13 cellular contexts compared by ENCODE assay signal in genomic region chr13:95185311-95185710, GRCh38.
DNase-seq lines count a peak whose midpoint lies in the region; ATAC-seq lines count a peak whose summit lies in the region.
"Had no signal": no experiment of that assay in that cellular context is flagged by ENCODE, and none has a peak within 500 bp of the region (broad histone marks: within the 10 kb centered on the region; RNA-seq: fewer than 3 reads in every experiment).

No MANE protein-coding gene starts in this region.

- no peaks in the 10 kb centered on the region for H3K36me3 ChIP-seq in CD4-positive, CD25-positive, alpha-beta regulatory T cell (ENCODE audit: control insufficient read depth, insufficient read depth, low read length)
- H3K36me3 ChIP-seq: neural progenitor cell had no signal

- peak overlapping the region; percentile 48 to 96 (median 82) for H3K4me3 Mint-ChIP-seq in CD4-positive, CD25-positive, alpha-beta regulatory T cell
- peak overlapping the region; percentile 41 to 69 (median 65) for H3K4me3 Mint-ChIP-seq in T-cell
- H3K4me3 Mint-ChIP-seq in effector memory CD8-positive, alpha-beta T cell, result peak overlapping the region; percentile 77 to 78
- H3K4me3 Mint-ChIP-seq: neural progenitor cell had no signal

- H3K27me3 ChIP-seq in CD4-positive, CD25-positive, alpha-beta regulatory T cell (ENCODE audit: control insufficient read depth, insufficient read depth, low read length), result no peaks in the 10 kb centered on the region
- H3K27me3 ChIP-seq: neural progenitor cell had no signal

- no peak for DNase-seq in CD4-positive, CD25-positive, alpha-beta regulatory T cell
- DNase-seq in DMS153 (lab: John Stamatoyannopoulos, UW), result peak; percentile 50
- no peak for DNase-seq in T-cell
- DNase-seq in effector memory CD8-positive, alpha-beta T cell, result no peak
- no peak for DNase-seq in islet precursor cell
- DNase-seq: DMS79 treated with DMSO at 0.1 percent for 48 hours, NCI-H1694, NCI-H524 had no signal

- peak overlapping the region; percentile 75 for H3K4me3 ChIP-seq in CD4-positive, CD25-positive, alpha-beta regulatory T cell (ENCODE audit: low read depth, low read length)
- H3K4me3 ChIP-seq: K562, neural progenitor cell had no signal

- POLR2A ChIA-PET in T-cell (lab: Charles Lee), result interaction anchor here in 1 of 2 donors (0.6 kb wide), 1 partner anchor 59 kb away, joined by 3 read pairs; no protein-coding TSS in a partner anchor

- peak overlapping the region; percentile 83 for H3K27ac ChIP-seq in CD4-positive, CD25-positive, alpha-beta regulatory T cell (ENCODE audit: insufficient read depth, low read length, poor library complexity, severe bottlenecking)
- H3K27ac ChIP-seq: neural progenitor cell had no signal

- H3K27ac Mint-ChIP-seq in CD4-positive, CD25-positive, alpha-beta regulatory T cell, result peak overlapping the region; percentile 87 to 95 (median 88)
- peak overlapping the region; percentile 92 to 96 for H3K27ac Mint-ChIP-seq in T-cell
- H3K27ac Mint-ChIP-seq in effector memory CD8-positive, alpha-beta T cell, result peak overlapping the region; percentile 90
- H3K27ac Mint-ChIP-seq: neural progenitor cell had no signal

- H3K9me3 Mint-ChIP-seq in CD4-positive, CD25-positive, alpha-beta regulatory T cell, result peaks cover 0 to 9% (median 2%) of the 10 kb centered on the region in 7 donors
- peaks cover 0 to 3% (median 0%) of the 10 kb centered on the region in 3 donors for H3K9me3 Mint-ChIP-seq in T-cell
- H3K9me3 Mint-ChIP-seq in effector memory CD8-positive, alpha-beta T cell, result no peaks in the 10 kb centered on the region
- H3K9me3 Mint-ChIP-seq: neural progenitor cell had no signal

- H3K4me1 Mint-ChIP-seq in CD4-positive, CD25-positive, alpha-beta regulatory T cell, result peaks cover 37 to 84% (median 63%) of the 10 kb centered on the region in 4 donors
- H3K4me1 Mint-ChIP-seq in T-cell, result peaks cover 56 to 67% (median 63%) of the 10 kb centered on the region in 3 donors
- H3K4me1 Mint-ChIP-seq in effector memory CD8-positive, alpha-beta T cell (ENCODE audit: low read depth in 2 of 2), result peaks cover 10 to 24% of the 10 kb centered on the region in 2 donors

- ATAC-seq in CD4-positive, CD25-positive, alpha-beta regulatory T cell (ENCODE audit: low read depth in 2 of 2), result no peak
- peak; percentile 4 to 28 (median 9) for ATAC-seq in T-cell (replicated peaks in 1 of 4)
- ATAC-seq in effector memory CD8-positive, alpha-beta T cell (replicated peaks), result no peak
- no peak for ATAC-seq in HG02571 (IDR thresholded peaks at IDR 0.05; ENCODE audit: unreplicated experiment)
- no peak for ATAC-seq in HG03280 (IDR thresholded peaks at IDR 0.05; ENCODE audit: unreplicated experiment)
- ATAC-seq: K562, SK-N-SH treated with all-trans-retinoic acid at 6 μM for 48 hours had no signal

- peaks cover 45% of the 10 kb centered on the region for H3K4me1 ChIP-seq in CD4-positive, CD25-positive, alpha-beta regulatory T cell (ENCODE audit: control insufficient read depth, insufficient read depth, low read length, poor library complexity, severe bottlenecking)

- CTCF ChIA-PET in T-cell (lab: Charles Lee), result interaction anchor here (0.5 to 1.5 kb wide), 5 partner anchors 54 to 219 kb away, joined by 3 to 7 read pairs (median 3); no protein-coding TSS in a partner anchor

- H3K9me3 ChIP-seq in CD4-positive, CD25-positive, alpha-beta regulatory T cell (ENCODE audit: control insufficient read depth in 2 of 2, low read length in 2 of 2), result no peaks in the 10 kb centered on the region

- H3K36me3 Mint-ChIP-seq in CD4-positive, CD25-positive, alpha-beta regulatory T cell, result peaks cover 12% of the 10 kb centered on the region
- H3K36me3 Mint-ChIP-seq in T-cell, result peaks cover 10% of the 10 kb centered on the region
- peaks cover 7% of the 10 kb centered on the region for H3K36me3 Mint-ChIP-seq in effector memory CD8-positive, alpha-beta T cell (ENCODE audit: insufficient read depth)

- no peaks in the 10 kb centered on the region for H3K27me3 Mint-ChIP-seq in CD4-positive, CD25-positive, alpha-beta regulatory T cell
- no peaks in the 10 kb centered on the region for H3K27me3 Mint-ChIP-seq in T-cell
- H3K27me3 Mint-ChIP-seq in effector memory CD8-positive, alpha-beta T cell, result no peaks in the 10 kb centered on the region

Comparison
In these comparisons a context has a peak if more than half of its experiments do, and no peak if none do; other contexts are left out.
1. ATAC-seq: peak in T-cell (4 of 4); none in CD4-positive, CD25-positive, alpha-beta regulatory T cell (0 of 2), effector memory CD8-positive, alpha-beta T cell (single experiment), HG02571 (single experiment) and HG03280 (single experiment).
2. Peak in every context shown above with its lines, with median percentiles within 50 percentile points of each other: H3K27ac Mint-ChIP-seq and H3K4me3 Mint-ChIP-seq.